ENCODE assay signal across 28 cellular contexts in the genomic region with DNA sequence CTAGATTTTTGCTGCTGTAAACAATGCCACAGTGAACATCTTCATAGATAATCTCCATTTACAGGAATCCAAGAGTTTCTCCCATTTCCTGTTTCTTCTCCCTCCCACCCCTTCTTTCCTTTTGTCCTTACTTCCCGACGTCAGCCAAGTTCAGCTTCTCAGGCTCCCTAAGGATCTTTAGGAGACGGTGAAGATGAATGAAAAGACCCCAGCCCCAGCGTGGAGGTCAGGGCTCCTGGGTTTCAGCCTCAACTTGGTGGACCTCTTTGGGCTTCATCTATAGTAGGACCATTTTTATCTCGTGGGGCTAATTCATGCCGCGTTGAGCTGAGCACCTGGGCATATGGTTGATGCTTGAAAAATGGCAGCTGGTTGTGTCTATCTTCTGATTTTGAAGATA. TPM values are rescaled to one million over a fixed set of nuclear protein-coding genes. Genes with fewer than 3 reads are reported as not detected.
DNase-seq lines count a peak whose midpoint lies in the region; ATAC-seq and TF ChIP-seq lines count a peak whose summit lies in the region.
"Had no signal": no experiment of that assay in that cellular context is flagged by ENCODE, and none has a peak within 500 bp of the region (broad histone marks: within the 10 kb centered on the region; RNA-seq: fewer than 3 reads in every experiment).

No MANE protein-coding gene starts in this region.

- TF ChIP-seq CTCF in CD14-positive monocyte (IDR thresholded peaks at IDR 0.05), result no peak
- no peak for TF ChIP-seq CTCF in H9 (conservative IDR thresholded peaks at IDR 0.05)
- TF ChIP-seq CTCF in endothelial cell (IDR thresholded peaks at IDR 0.05; ENCODE audit: unreplicated experiment), result no peak
- no peak for TF ChIP-seq CTCF in neutrophil (IDR thresholded peaks at IDR 0.05)
- TF ChIP-seq CTCF in osteoblast (IDR thresholded peaks at IDR 0.05; ENCODE audit: extremely low read depth, low read depth, low read length), result no peak

- H3K4ac ChIP-seq in H9 (ENCODE audit: low read depth, low read length), result no peak overlapping the region

- no peak overlapping the region for H3K14ac ChIP-seq in H9 (ENCODE audit: insufficient read depth, low read length)

- H3K23ac ChIP-seq in H9 (ENCODE audit: insufficient read length, low read depth, low read length), result no peak overlapping the region

- H3T11ph ChIP-seq in H9 (ENCODE audit: low read length), result no peak overlapping the region

- no peaks in the 10 kb centered on the region for H3K9me3 ChIP-seq in H9 (ENCODE audit: control insufficient read depth, low read depth, low read length)
- H3K9me3 ChIP-seq in neutrophil, result no peaks in the 10 kb centered on the region
- no peaks in the 10 kb centered on the region for H3K9me3 ChIP-seq in osteoblast (ENCODE audit: low read depth, low read length)
- H3K9me3 ChIP-seq: left ventricle myocardium inferior, MG63, upper lobe of right lung had no signal

- no peak overlapping the region for H3K9ac ChIP-seq in H9 (ENCODE audit: extremely low read depth, insufficient read length, low read length)

- H3K36me3 ChIP-seq in neutrophil, result peaks cover 4% of the 10 kb centered on the region
- H3K36me3 ChIP-seq in osteoblast (ENCODE audit: insufficient read depth, low read length), result no peaks in the 10 kb centered on the region
- H3K36me3 ChIP-seq: left ventricle myocardium inferior, MG63, upper lobe of right lung had no signal

- H3K4me3 Mint-ChIP-seq in CD14-positive monocyte, result no peak overlapping the region
- no peak overlapping the region for H3K4me3 Mint-ChIP-seq in H9
- no peak overlapping the region for H3K4me3 Mint-ChIP-seq in endothelial cell (ENCODE audit: unreplicated experiment)
- H3K4me3 Mint-ChIP-seq in activated CD4-positive, alpha-beta T cell treated with anti-CD3 and anti-CD28 coated beads for 36 hours, result no peak overlapping the region
- H3K4me3 Mint-ChIP-seq: activated CD4-positive, alpha-beta memory T cell treated with anti-CD3 and anti-CD28 coated beads for 36 hours; mesothelial cell of epicardium had no signal

- H3K79me2 ChIP-seq in H9 (ENCODE audit: insufficient read depth, low read length), result peaks cover 6% of the 10 kb centered on the region; the same call in 1 of the 2 replicates
- H3K79me2 ChIP-seq in osteoblast (ENCODE audit: insufficient read depth, low read length), result peaks cover 56% of the 10 kb centered on the region

- no peak overlapping the region for H2BK5ac ChIP-seq in H9 (ENCODE audit: insufficient read length, low read length)

- H3K4me1 Mint-ChIP-seq in CD14-positive monocyte, result peaks cover 99% of the 10 kb centered on the region
- H3K4me1 Mint-ChIP-seq in H9, result peaks cover 53 to 61% of the 10 kb centered on the region in 2 experiments
- H3K4me1 Mint-ChIP-seq in endothelial cell (ENCODE audit: unreplicated experiment), result peaks cover 79% of the 10 kb centered on the region
- H3K4me1 Mint-ChIP-seq in activated CD4-positive, alpha-beta T cell treated with anti-CD3 and anti-CD28 coated beads for 36 hours, result peaks cover 74% of the 10 kb centered on the region

- peak overlapping the region in 1 of 2 experiments; percentile 68 for H3K4me3 ChIP-seq in neutrophil (ENCODE audit: low read depth in 1 of 2, low read length in 1 of 2)
- no peak overlapping the region for H3K4me3 ChIP-seq in osteoblast (ENCODE audit: insufficient read depth, low read length)
- H3K4me3 ChIP-seq: K562, left ventricle myocardium inferior, MG63, upper lobe of right lung had no signal

- H3K4me1 ChIP-seq in H9 (ENCODE audit: insufficient read depth, low read length) (peaks cover 3% of the 10 kb centered on the region; the same call in 1 of the 2 replicates), neutrophil (ENCODE audit: control insufficient read depth in 1 of 2, insufficient read depth in 1 of 2, low read depth in 1 of 2, low read length in 1 of 2) (peaks cover 99 to 100% of the 10 kb centered on the region in 2 experiments), osteoblast (ENCODE audit: insufficient read depth, low read length) (peaks cover 21% of the 10 kb centered on the region)

- no peak overlapping the region for H2BK15ac ChIP-seq in H9 (ENCODE audit: low read depth, low read length)

- H3K36me3 Mint-ChIP-seq in CD14-positive monocyte (peaks cover 52 to 70% of the 10 kb centered on the region in 2 donors), H9 (ENCODE audit: insufficient read depth in 1 of 3, low read depth in 3 of 3) (peaks cover 17 to 37% (median 25%) of the 10 kb centered on the region in 3 experiments), endothelial cell (ENCODE audit: low read depth, unreplicated experiment) (peaks cover 38% of the 10 kb centered on the region)
- peaks cover 5% of the 10 kb centered on the region for H3K36me3 Mint-ChIP-seq in activated CD4-positive, alpha-beta T cell treated with anti-CD3 and anti-CD28 coated beads for 36 hours (ENCODE audit: low read depth)

- H2BK120ac ChIP-seq in H9 (ENCODE audit: low read depth, low read length, poor library complexity, severe bottlenecking), result no peak overlapping the region

- no peak overlapping the region for H2BK12ac ChIP-seq in H9 (ENCODE audit: insufficient read length, low read depth, low read length)

- H3K9me3 Mint-ChIP-seq in CD14-positive monocyte, result peaks cover 0 to 1% (median 0%) of the 10 kb centered on the region in 7 donors
- no peaks in the 10 kb centered on the region for H3K9me3 Mint-ChIP-seq in H9
- no peaks in the 10 kb centered on the region for H3K9me3 Mint-ChIP-seq in endothelial cell (ENCODE audit: unreplicated experiment)
- no peaks in the 10 kb centered on the region for H3K9me3 Mint-ChIP-seq in activated CD4-positive, alpha-beta T cell treated with anti-CD3 and anti-CD28 coated beads for 36 hours (ENCODE audit: low read depth)
- H3K9me3 Mint-ChIP-seq: activated CD4-positive, alpha-beta memory T cell treated with anti-CD3 and anti-CD28 coated beads for 36 hours; activated naive CD4-positive, alpha-beta T cell treated with anti-CD3 and anti-CD28 coated beads, Interleukin-2, amount 50 U/mL, for 72 hours; mesothelial cell of epicardium; naive thymus-derived CD4-positive, alpha-beta T cell; T-cell had no signal

- no peak overlapping the region for H3K56ac ChIP-seq in H9 (ENCODE audit: insufficient read length, low read depth, low read length)

- CTCF ChIA-PET in activated CD4-positive, alpha-beta T cell treated with anti-CD3 and anti-CD28 coated beads for 36 hours (lab: Charles Lee), result interaction anchor here (0.8 to 1.0 kb wide), 2 partner anchors 26 to 146 kb away, joined by 3 read pairs; no protein-coding TSS in a partner anchor

- H3K23me2 ChIP-seq in H9 (ENCODE audit: insufficient read length, low read depth, low read length, poor library complexity, severe bottlenecking), result no peaks in the 10 kb centered on the region

- POLR2A ChIA-PET in activated CD4-positive, alpha-beta T cell treated with anti-CD3 and anti-CD28 coated beads for 36 hours (lab: Charles Lee), result no interaction called here

- H4K8ac ChIP-seq in H9 (replicated peaks; ENCODE audit: insufficient read length, low read depth, low read length), result no peak overlapping the region

- no peak overlapping the region for H2AK5ac ChIP-seq in H9 (ENCODE audit: insufficient read length, low read length)

- no peak overlapping the region for H3K18ac ChIP-seq in H9 (ENCODE audit: insufficient read length, low read depth, low read length)

- H4K91ac ChIP-seq in H9 (ENCODE audit: insufficient read length, low read depth, low read length), result no peak overlapping the region

- no peak for ATAC-seq in HG02678 (IDR thresholded peaks at IDR 0.05; ENCODE audit: unreplicated experiment)
- no peak for ATAC-seq in HG03432 (IDR thresholded peaks at IDR 0.05; ENCODE audit: unreplicated experiment)
- ATAC-seq in activated CD4-positive, alpha-beta T cell treated with anti-CD3 and anti-CD28 coated beads for 36 hours, result no peak
- ATAC-seq: activated CD4-positive, CD25-positive, alpha-beta regulatory T cell treated with anti-CD3 and anti-CD28 coated beads, Interleukin-2, amount 50 U/mL, for 24 hours; activated naive CD4-positive, alpha-beta T cell treated with anti-CD3 and anti-CD28 coated beads, Interleukin-2, amount 50 U/mL, for 72 hours; K562; naive thymus-derived CD4-positive, alpha-beta T cell; T-cell; upper lobe of right lung had no signal

- peaks cover 4% of the 10 kb centered on the region for H3K79me1 ChIP-seq in H9 (ENCODE audit: insufficient read depth, low read depth, low read length, poor library complexity, severe bottlenecking)

- H4K5ac ChIP-seq in H9 (ENCODE audit: insufficient read length, low read depth, low read length), result no peak overlapping the region

- intact Hi-C loops in CD14-positive monocyte (cut with micrococcal nuclease), result loop anchor here in 1 of 2 donors (10.0 kb wide), 2 partner anchors 52 to 158 kb away; no protein-coding TSS in a partner anchor
- intact Hi-C loops in activated CD4-positive, alpha-beta T cell treated with anti-CD3 and anti-CD28 coated beads for 36 hours (cut with DNase I, micrococcal nuclease), result no loop called here

- WGBS in H9 (ENCODE audit: extremely low coverage, insufficient read length, low lambda C conversion rate), result no CpG with 5 or more reads among the region's 7 CpGs

- H2AFZ ChIP-seq in H9 (ENCODE audit: low read length) (no peak overlapping the region), osteoblast (ENCODE audit: low read length) (no peak overlapping the region)

- peaks cover 4% of the 10 kb centered on the region for H4K20me1 ChIP-seq in H9 (ENCODE audit: control insufficient read depth, insufficient read depth, insufficient read length)
- peaks cover 34% of the 10 kb centered on the region for H4K20me1 ChIP-seq in osteoblast (ENCODE audit: insufficient read depth, low read length)

- H3K27ac Mint-ChIP-seq in CD14-positive monocyte (peak overlapping the region; percentile 98 to 100 (median 99)), H9 (peak overlapping the region in 2 of 3 experiments; percentile 70 to 88; a peak in 2 of 7 replicates), endothelial cell (ENCODE audit: unreplicated experiment) (peak overlapping the region; percentile 74)
- H3K27ac Mint-ChIP-seq in activated CD4-positive, alpha-beta T cell treated with anti-CD3 and anti-CD28 coated beads for 36 hours, result no peak overlapping the region
- H3K27ac Mint-ChIP-seq: activated CD4-positive, alpha-beta memory T cell treated with anti-CD3 and anti-CD28 coated beads for 36 hours; mesothelial cell of epicardium had no signal

- no peak overlapping the region for H3K27ac ChIP-seq in H9 (ENCODE audit: insufficient read length, low read depth, low read length)
- H3K27ac ChIP-seq in neutrophil, result peak overlapping the region; percentile 97
- no peak overlapping the region for H3K27ac ChIP-seq in osteoblast (ENCODE audit: low read depth, low read length)
- H3K27ac ChIP-seq: C4-2B, epithelial cell of prostate, left ventricle myocardium inferior had no signal

- H3K27me3 ChIP-seq in H9 (ENCODE audit: insufficient read depth, low read length), result no peaks in the 10 kb centered on the region
- H3K27me3 ChIP-seq in neutrophil, result no peaks in the 10 kb centered on the region
- H3K27me3 ChIP-seq in osteoblast (ENCODE audit: insufficient read depth, low read length), result no peaks in the 10 kb centered on the region
- H3K27me3 ChIP-seq: MG63, upper lobe of right lung had no signal

- H3K4me2 ChIP-seq in H9 (ENCODE audit: insufficient read depth, insufficient read length, low read length) (no peak overlapping the region), osteoblast (ENCODE audit: insufficient read depth, low read length) (no peak overlapping the region)

- no peak for DNase-seq in CD14-positive monocyte (ENCODE audit: low spot score)
- no peak for DNase-seq in H9
- DNase-seq in endothelial cell (ENCODE audit: low spot score), result no peak
- DNase-seq in osteoblast (ENCODE audit: insufficient read length, low spot score, missing footprints), result no peak
- DNase-seq in activated CD4-positive, alpha-beta T cell treated with anti-CD3 and anti-CD28 coated beads for 36 hours, result no peak
- DNase-seq: activated CD4-positive, alpha-beta memory T cell treated with anti-CD3 and anti-CD28 coated beads for 36 hours; activated effector memory CD4-positive, alpha-beta T cell treated with Interleukin-2 at 50 U/mL for 16 hours; aorta; glutamatergic neuron; GOT3; MG63; naive thymus-derived CD4-positive, alpha-beta T cell; NCI-H1105; NCI-H187 treated with DMSO at 0.1 percent for 48 hours; NCI-H2171; stimulated activated naive CD4-positive, alpha-beta T cell; T-cell; upper lobe of right lung had no signal

- H3K27me3 Mint-ChIP-seq in CD14-positive monocyte (ENCODE audit: low read depth in 3 of 3) (peaks cover 0 to 4% (median 3%) of the 10 kb centered on the region in 3 donors), H9 (ENCODE audit: low read depth) (no peaks in the 10 kb centered on the region), endothelial cell (ENCODE audit: unreplicated experiment) (peaks cover 9% of the 10 kb centered on the region)
- H3K27me3 Mint-ChIP-seq in activated CD4-positive, alpha-beta T cell treated with anti-CD3 and anti-CD28 coated beads for 36 hours, result no peaks in the 10 kb centered on the region
- H3K27me3 Mint-ChIP-seq: activated CD4-positive, alpha-beta memory T cell treated with anti-CD3 and anti-CD28 coated beads for 36 hours; naive thymus-derived CD4-positive, alpha-beta T cell; T-cell had no signal

- no peak overlapping the region for H2BK20ac ChIP-seq in H9 (ENCODE audit: low read depth, low read length, poor library complexity, severe bottlenecking)

RNA-seq across cellular contexts. Expression of a gene that starts 32.1 kb away (rescaled TPM):
- under 1 TPM; 0.85 to 0.93 TPM for polyA plus RNA-seq in CD14-positive monocyte
- 48.2 and 49.7 TPM in 2 replicates for total RNA-seq in H9 (2021)
- total RNA-seq in endothelial cell (ENCODE audit: unreplicated experiment), result 98.9 TPM
- 6.2 and 8.3 TPM in 2 replicates for total RNA-seq in osteoblast
- total RNA-seq in activated CD4-positive, alpha-beta T cell treated with anti-CD3 and anti-CD28 coated beads for 36 hours, result 10 to 100 TPM; 39.1 to 40.3 TPM
